1 cellular context compared by ENCODE assay signal in the genomic region with DNA sequence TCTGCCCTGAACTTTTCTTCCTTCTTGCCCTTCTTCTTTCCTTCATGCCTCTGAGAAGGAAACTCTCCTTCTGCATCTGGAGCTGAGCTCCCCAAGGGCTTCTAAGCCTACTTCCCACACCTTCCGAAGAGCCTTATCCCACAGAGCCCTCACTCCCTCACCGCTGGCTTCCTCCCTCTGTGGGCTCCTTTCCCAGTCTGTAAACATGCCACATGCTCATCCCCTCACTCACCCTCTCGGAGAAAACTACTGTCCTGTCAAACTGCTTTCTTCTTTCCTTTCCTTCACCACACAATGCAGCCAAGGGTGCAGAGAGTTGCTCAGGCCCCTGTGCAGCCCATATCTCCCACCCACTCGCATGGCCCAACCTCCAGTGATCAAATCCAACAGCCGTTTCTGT.
TF ChIP-seq lines count a peak whose summit lies in the region.

No MANE protein-coding gene starts in this region.

TF ChIP-seq in HEK293, 187 proteins besides CTCF, POLR2A, EP300 and RAD21:
- TF ChIP-seq EGR2 (tag by site-specific recombination; IDR thresholded peaks at IDR 0.05; ENCODE audit: low read depth) (0 out of 2 replicates have a peak, but pooled peaks have one; percentile 11), ZNF560 (tag by site-specific recombination; IDR thresholded peaks at IDR 0.05; ENCODE audit: borderline replicate concordance) (no peak)
TF ChIP-seq in HEK293: peak in this region for 1.
